17 cellular contexts compared by ENCODE assay signal in the genomic region with DNA sequence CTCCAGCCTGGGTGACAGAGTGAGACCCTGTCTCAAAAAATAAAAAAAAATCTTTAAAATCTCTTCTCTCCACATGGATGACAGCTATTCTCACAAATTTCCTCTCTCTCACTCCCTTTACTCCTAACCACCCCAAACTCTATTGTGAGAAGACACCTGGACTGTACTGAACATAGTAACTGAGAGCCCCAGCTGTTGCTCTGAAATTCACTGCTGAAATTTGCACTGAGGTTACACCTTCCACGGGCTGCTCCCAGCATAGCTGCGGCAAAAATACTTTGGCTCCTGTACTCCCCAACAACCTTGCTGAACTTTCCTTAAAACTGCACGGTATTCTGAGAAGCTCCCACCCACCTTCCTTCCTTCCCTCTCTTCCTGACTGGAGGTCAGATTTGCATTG. TPM values are rescaled to one million over a fixed set of nuclear protein-coding genes. Genes with fewer than 3 reads are reported as not detected.
A peak's percentile ranks its signal among the peaks of the same experiment; 100 is the strongest.
DNase-seq lines count a peak whose midpoint lies in the region; TF ChIP-seq lines count a peak whose summit lies in the region.
"Had no signal": no experiment of that assay in that cellular context is flagged by ENCODE, and none has a peak within 500 bp of the region (broad histone marks: within the 10 kb centered on the region; RNA-seq: fewer than 3 reads in every experiment).

No MANE protein-coding gene starts in this region.

- H3K4me2 ChIP-seq in DOHH2 (ENCODE audit: low read length) (peak overlapping the region; percentile 45; the same call in 1 of the 2 replicates), OCI-LY7 (ENCODE audit: low read length) (peak overlapping the region; percentile 53), hepatocyte (no peak overlapping the region)
- H3K4me2 ChIP-seq: A549, KMS-11 had no signal

- no peaks in the 10 kb centered on the region for H3K27me3 Mint-ChIP-seq in Caco-2 (ENCODE audit: insufficient read depth, unreplicated experiment)

- H2AFZ ChIP-seq in OCI-LY7 (ENCODE audit: low read length) (peak overlapping the region; percentile 54; the same call in 1 of the 2 replicates), hepatocyte (no peak overlapping the region)
- H2AFZ ChIP-seq: GM23248 had no signal

- POLR2A ChIA-PET in OCI-LY7 (lab: Charles Lee), result interaction anchor here (0.7 to 2.0 kb wide), 6 partner anchors 49 to 168 kb away, joined by 3 to 22 read pairs (median 4); a partner anchor contains a TSS
- POLR2A ChIA-PET in Caco-2 (lab: Charles Lee), result interaction anchor here (0.5 kb wide), 1 partner anchor 59 kb away, joined by 3 read pairs; no protein-coding TSS in a partner anchor

- H3K4me3 ChIP-seq in DOHH2 (ENCODE audit: low read length) (0 out of 2 replicates have a peak overlapping the region, but pooled peaks have one; percentile 18), OCI-LY7 (ENCODE audit: low read depth, low read length, poor library complexity, severe bottlenecking) (peak overlapping the region; percentile 16), hepatocyte (no peak overlapping the region), esophagus muscularis mucosa (no peak overlapping the region), Caco-2 (ENCODE audit: low read depth, low read length) (no peak overlapping the region)
- H3K4me3 ChIP-seq: A549, GM23248 had no signal

- TF ChIP-seq POLR2A in esophagus muscularis mucosa (IDR thresholded peaks at IDR 0.05; ENCODE audit: low read depth), result no peak

- H3K9me2 ChIP-seq in DOHH2 (replicated peaks; ENCODE audit: control insufficient read depth, low read length), result no peaks in the 10 kb centered on the region
- no peaks in the 10 kb centered on the region for H3K9me2 ChIP-seq in OCI-LY7 (ENCODE audit: insufficient read depth, low read length)
- H3K9me2 ChIP-seq in hepatocyte (replicated peaks; ENCODE audit: insufficient read depth), result no peaks in the 10 kb centered on the region

- DNase-seq in DMS 273 (lab: John Stamatoyannopoulos, UW; ENCODE audit: unreplicated experiment), result peak; percentile 26
- no peak for DNase-seq in DMS 273 treated with DMSO at 0.1 percent for 48 hours (lab: John Stamatoyannopoulos, UW)
- peak; percentile 69 for DNase-seq in OCI-LY7 (ENCODE audit: low spot score)
- DNase-seq in hepatocyte (ENCODE audit: low spot score), result no peak
- DNase-seq in esophagus muscularis mucosa (ENCODE audit: extremely low spot score), result no peak
- DNase-seq in Caco-2, result no peak
- DNase-seq: AML-193; CD8-positive, alpha-beta T cell; DMS153; DMS79; GF-D8; GM23248; HCEC 1CT had no signal

- peaks cover 8% of the 10 kb centered on the region; the same call in 1 of the 2 replicates for H3F3A ChIP-seq in DOHH2 (ENCODE audit: control insufficient read depth, insufficient read depth)

- H3K79me2 ChIP-seq in DOHH2 (ENCODE audit: control insufficient read depth, low read length) (peaks cover under 1% of the 10 kb centered on the region), OCI-LY7 (ENCODE audit: insufficient read depth, low read depth, low read length) (no peaks in the 10 kb centered on the region; the same call in 1 of the 2 replicates), hepatocyte (no peaks in the 10 kb centered on the region)

- intact Hi-C loops in OCI-LY7 (cut with micrococcal nuclease; ENCODE audit: unreplicated experiment), result loop anchor here (5.0 kb wide), 1 partner anchor 168 kb away; no protein-coding TSS in a partner anchor
- intact Hi-C loops in esophagus muscularis mucosa (cut with DNase I), result no loop called here
- intact Hi-C loops in Caco-2 (cut with micrococcal nuclease; ENCODE audit: unreplicated experiment), result no loop called here

- TF ChIP-seq EP300 in esophagus muscularis mucosa (IDR thresholded peaks at IDR 0.05), result no peak

- H3K4me3 Mint-ChIP-seq in Caco-2 (ENCODE audit: unreplicated experiment), result no peak overlapping the region
- H3K4me3 Mint-ChIP-seq: CD8-positive, alpha-beta T cell had no signal

- H3K27me3 ChIP-seq in DOHH2 (ENCODE audit: control insufficient read depth, low read length) (no peaks in the 10 kb centered on the region), hepatocyte (no peaks in the 10 kb centered on the region), esophagus muscularis mucosa (no peaks in the 10 kb centered on the region), Caco-2 (replicated peaks; ENCODE audit: control insufficient read depth, insufficient read depth, low read length) (no peaks in the 10 kb centered on the region)

- no peaks in the 10 kb centered on the region for H3K9me3 Mint-ChIP-seq in Caco-2 (ENCODE audit: unreplicated experiment)
- H3K9me3 Mint-ChIP-seq: CD8-positive, alpha-beta T cell had no signal

- H3K4me1 ChIP-seq in DOHH2 (ENCODE audit: control insufficient read depth, low read length) (peaks cover 31% of the 10 kb centered on the region), OCI-LY7 (ENCODE audit: insufficient read depth, low read length, poor library complexity, severe bottlenecking) (peaks cover 54% of the 10 kb centered on the region), hepatocyte (ENCODE audit: insufficient read depth) (no peaks in the 10 kb centered on the region), esophagus muscularis mucosa (peaks cover 4 to 6% (median 6%) of the 10 kb centered on the region in 4 donors), Caco-2 (peaks cover 21% of the 10 kb centered on the region)

- H3K9me3 ChIP-seq in DOHH2 (ENCODE audit: control insufficient read depth, insufficient read depth, low read length), result no peaks in the 10 kb centered on the region
- H3K9me3 ChIP-seq in OCI-LY7 (ENCODE audit: low read length), result no peaks in the 10 kb centered on the region
- no peaks in the 10 kb centered on the region for H3K9me3 ChIP-seq in hepatocyte (ENCODE audit: low read depth)
- H3K9me3 ChIP-seq in esophagus muscularis mucosa, result no peaks in the 10 kb centered on the region
- no peaks in the 10 kb centered on the region for H3K9me3 ChIP-seq in Caco-2
- H3K9me3 ChIP-seq: A549 had no signal

- CTCF ChIA-PET in OCI-LY7 (lab: Charles Lee; ENCODE audit: unreplicated experiment), result interaction anchor here (0.6 kb wide), 1 partner anchor 507 kb away, joined by 4 read pairs; a partner anchor contains a TSS
- CTCF ChIA-PET in Caco-2 (lab: Charles Lee), result no interaction called here

- H3K36me3 Mint-ChIP-seq in Caco-2 (ENCODE audit: insufficient read depth, unreplicated experiment), result peaks cover 8% of the 10 kb centered on the region
- H3K36me3 Mint-ChIP-seq: CD8-positive, alpha-beta T cell had no signal

- H3K4me1 Mint-ChIP-seq in Caco-2 (ENCODE audit: low read depth, unreplicated experiment), result peaks cover 23% of the 10 kb centered on the region

- WGBS in hepatocyte (ENCODE audit: low lambda C conversion rate, missing lambda C conversion rate), result 78% methylated on average over 3 of the region's 3 CpGs
- 68% methylated on average over 3 of the region's 3 CpGs for WGBS in esophagus muscularis mucosa

- no peaks in the 10 kb centered on the region for H3K36me3 ChIP-seq in DOHH2 (ENCODE audit: control insufficient read depth, low read length)
- H3K36me3 ChIP-seq in OCI-LY7 (ENCODE audit: insufficient read depth, low read length), result no peaks in the 10 kb centered on the region
- no peaks in the 10 kb centered on the region for H3K36me3 ChIP-seq in hepatocyte (replicated peaks; ENCODE audit: insufficient read depth, low read depth)
- H3K36me3 ChIP-seq in esophagus muscularis mucosa, result no peaks in the 10 kb centered on the region
- H3K36me3 ChIP-seq in Caco-2 (ENCODE audit: control insufficient read depth, insufficient read depth, low read length), result no peaks in the 10 kb centered on the region

- H3K27ac ChIP-seq in DOHH2 (ENCODE audit: low read depth, low read length), result no peak overlapping the region
- peak overlapping the region; percentile 56 for H3K27ac ChIP-seq in OCI-LY7 (ENCODE audit: low read depth, low read length, poor library complexity, severe bottlenecking)
- H3K27ac ChIP-seq in hepatocyte, result no peak overlapping the region
- H3K27ac ChIP-seq in esophagus muscularis mucosa (replicated peaks in 1 of 4), result no peak overlapping the region
- H3K27ac ChIP-seq: 22Rv1, A549, GM23248, KMS-11 had no signal

- no TSS peak for BruUV-seq in OCI-LY7 (replicated peaks; lab: Mats Ljungman, UMichigan)
- BruUV-seq in Caco-2 (replicated peaks; lab: Mats Ljungman, UMichigan), result no TSS peak

- H3K27ac Mint-ChIP-seq in Caco-2 (ENCODE audit: unreplicated experiment), result no peak overlapping the region
- H3K27ac Mint-ChIP-seq: CD8-positive, alpha-beta T cell had no signal

- H4K20me1 ChIP-seq in DOHH2 (ENCODE audit: control insufficient read depth, insufficient read depth, low read depth, low read length) (no peaks in the 10 kb centered on the region), OCI-LY7 (ENCODE audit: insufficient read depth, low read length) (no peaks in the 10 kb centered on the region), hepatocyte (ENCODE audit: insufficient read depth, poor library complexity, severe bottlenecking) (no peaks in the 10 kb centered on the region)

- no peak for TF ChIP-seq CTCF in DOHH2 (IDR thresholded peaks at IDR 0.05; ENCODE audit: low read depth, low read length, poor library complexity, severe bottlenecking)
- TF ChIP-seq CTCF in OCI-LY7 (conservative IDR thresholded peaks at IDR 0.05; ENCODE audit: low read length), result no peak
- TF ChIP-seq CTCF in hepatocyte (IDR thresholded peaks at IDR 0.05; ENCODE audit: poor library complexity), result no peak
- no peak for TF ChIP-seq CTCF in esophagus muscularis mucosa (IDR thresholded peaks at IDR 0.05)
- TF ChIP-seq CTCF in Caco-2 (IDR thresholded peaks at IDR 0.05; ENCODE audit: insufficient read depth in 1 of 2, low read depth in 1 of 2, low read length in 1 of 2, severe bottlenecking in 1 of 2, unreplicated experiment in 1 of 2), result no peak

RNA-seq across cellular contexts. Expression of a gene that starts 4.4 kb away (rescaled TPM):
- total RNA-seq in OCI-LY7 (2014; rRNA removed; shearing (Covaris generic)), result 38.3 and 39.7 TPM in 2 replicates
- 51.5 and 64.1 TPM in 2 replicates for total RNA-seq in OCI-LY7 (2022)
- total RNA-seq in hepatocyte, result 51.0 and 52.7 TPM in 2 replicates
- 32.0 and 34.1 TPM in 2 replicates for polyA plus RNA-seq in hepatocyte
- 10 to 100 TPM; 25.8 to 35.6 (median 31.4) TPM for total RNA-seq in esophagus muscularis mucosa
- total RNA-seq in Caco-2 (2022), result 39.7 and 45.5 TPM in 2 replicates

RNA-seq across cellular contexts. Expression of a gene that starts 49.6 kb away (rescaled TPM):
- total RNA-seq in OCI-LY7 (2014; rRNA removed; shearing (Covaris generic)), result 24.9 and 27.1 TPM in 2 replicates
- total RNA-seq in OCI-LY7 (2022) (55.2 and 55.6 TPM in 2 replicates), hepatocyte (14.2 and 20.2 TPM in 2 replicates), esophagus muscularis mucosa (10 to 100 TPM; 18.7 to 25.3 (median 23.5) TPM), Caco-2 (2022) (28.0 and 28.5 TPM in 2 replicates)
- 3.4 and 4.5 TPM in 2 replicates for polyA plus RNA-seq in hepatocyte

Comparison
In these comparisons a context has a peak if more than half of its experiments do, and no peak if none do; other contexts are left out.
1. DNase-seq: peak in DMS 273 (single experiment) and OCI-LY7 (single experiment); none in DMS 273 treated with DMSO at 0.1 percent for 48 hours (single experiment), hepatocyte (single experiment), esophagus muscularis mucosa (single experiment) and Caco-2 (0 of 2).
2. H3K4me3 ChIP-seq: peak in DOHH2 (single experiment) and OCI-LY7 (single experiment); none in hepatocyte (single experiment), esophagus muscularis mucosa (0 of 4) and Caco-2 (single experiment).